In genomic region chr12:104758771-104759170, GRCh38 we compare ENCODE assay signal across 1 cellular context.
TF ChIP-seq lines count a peak whose summit lies in the region.

No MANE protein-coding gene starts in this region.

TF ChIP-seq in K562, 482 proteins besides CTCF, POLR2A, EP300 and RAD21 (continued from another document):
- TF ChIP-seq, protein P1, sequence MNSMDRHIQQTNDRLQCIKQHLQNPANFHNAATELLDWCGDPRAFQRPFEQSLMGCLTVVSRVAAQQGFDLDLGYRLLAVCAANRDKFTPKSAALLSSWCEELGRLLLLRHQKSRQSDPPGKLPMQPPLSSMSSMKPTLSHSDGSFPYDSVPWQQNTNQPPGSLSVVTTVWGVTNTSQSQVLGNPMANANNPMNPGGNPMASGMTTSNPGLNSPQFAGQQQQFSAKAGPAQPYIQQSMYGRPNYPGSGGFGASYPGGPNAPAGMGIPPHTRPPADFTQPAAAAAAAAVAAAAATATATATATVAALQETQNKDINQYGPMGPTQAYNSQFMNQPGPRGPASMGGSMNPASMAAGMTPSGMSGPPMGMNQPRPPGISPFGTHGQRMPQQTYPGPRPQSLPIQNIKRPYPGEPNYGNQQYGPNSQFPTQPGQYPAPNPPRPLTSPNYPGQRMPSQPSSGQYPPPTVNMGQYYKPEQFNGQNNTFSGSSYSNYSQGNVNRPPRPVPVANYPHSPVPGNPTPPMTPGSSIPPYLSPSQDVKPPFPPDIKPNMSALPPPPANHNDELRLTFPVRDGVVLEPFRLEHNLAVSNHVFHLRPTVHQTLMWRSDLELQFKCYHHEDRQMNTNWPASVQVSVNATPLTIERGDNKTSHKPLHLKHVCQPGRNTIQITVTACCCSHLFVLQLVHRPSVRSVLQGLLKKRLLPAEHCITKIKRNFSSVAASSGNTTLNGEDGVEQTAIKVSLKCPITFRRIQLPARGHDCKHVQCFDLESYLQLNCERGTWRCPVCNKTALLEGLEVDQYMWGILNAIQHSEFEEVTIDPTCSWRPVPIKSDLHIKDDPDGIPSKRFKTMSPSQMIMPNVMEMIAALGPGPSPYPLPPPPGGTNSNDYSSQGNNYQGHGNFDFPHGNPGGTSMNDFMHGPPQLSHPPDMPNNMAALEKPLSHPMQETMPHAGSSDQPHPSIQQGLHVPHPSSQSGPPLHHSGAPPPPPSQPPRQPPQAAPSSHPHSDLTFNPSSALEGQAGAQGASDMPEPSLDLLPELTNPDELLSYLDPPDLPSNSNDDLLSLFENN (IDR thresholded peaks at IDR 0.05; ENCODE audit: low read depth in 2 of 2, low read length in 2 of 2): 0 out of 4 replicates have a peak, but pooled peaks of 1 of the 2 experiments have one; percentile 23
- TF ChIP-seq ZNF133 (CRISPR knock-in tag; IDR thresholded peaks at IDR 0.05): no peak
- no peak for TF ChIP-seq ZNF75A (CRISPR knock-in tag; IDR thresholded peaks at IDR 0.05)
- TF ChIP-seq MLLT1 (IDR thresholded peaks at IDR 0.05): peak in 1 of 2 experiments; percentile 95; a peak in 2 of 4 replicates
- TF ChIP-seq HDAC1 (IDR thresholded peaks at IDR 0.05): no peak
- no peak for TF ChIP-seq BRCA1 (IDR thresholded peaks at IDR 0.05)
- TF ChIP-seq BRCA1 (CRISPR knock-in tag; IDR thresholded peaks at IDR 0.05): no peak
- TF ChIP-seq ZNF830 (CRISPR knock-in tag; IDR thresholded peaks at IDR 0.05): no peak
- peak; percentile 88 for TF ChIP-seq ZNF23 (CRISPR knock-in tag; IDR thresholded peaks at IDR 0.05)
- no peak for TF ChIP-seq FOXA1 (IDR thresholded peaks at IDR 0.05; ENCODE audit: borderline replicate concordance)
- no peak for TF ChIP-seq ZSCAN32 (CRISPR knock-in tag; IDR thresholded peaks at IDR 0.05)
- TF ChIP-seq ZBTB17 (CRISPR knock-in tag; IDR thresholded peaks at IDR 0.05): peak; percentile 95
- TF ChIP-seq ZNF347 (CRISPR knock-in tag; IDR thresholded peaks at IDR 0.05; ENCODE audit: low read depth): no peak
- no peak for TF ChIP-seq CREB3 (tag; conservative IDR thresholded peaks at IDR 0.05; ENCODE audit: low read depth)
- no peak for TF ChIP-seq ZEB2 (IDR thresholded peaks at IDR 0.05)
